In genomic region chr1:51421961-51422360, GRCh38 we compare ENCODE assay signal across 8 cellular contexts.
DNase-seq lines count a peak whose midpoint lies in the region; ATAC-seq and TF ChIP-seq lines count a peak whose summit lies in the region.

No MANE protein-coding gene starts in this region.

- H3K4me1 ChIP-seq in naive thymus-derived CD4-positive, alpha-beta T cell (ENCODE audit: control insufficient read depth in 2 of 2, insufficient read depth in 2 of 2, low read length in 2 of 2): no peaks in the 10 kb centered on the region

- peak; percentile 67 for ATAC-seq in naive thymus-derived CD4-positive, alpha-beta T cell
- ATAC-seq in GM21390 (IDR thresholded peaks at IDR 0.05; ENCODE audit: unreplicated experiment): no peak
- ATAC-seq in HG03097 (IDR thresholded peaks at IDR 0.05; ENCODE audit: low FRiP score, unreplicated experiment): no peak
- no peak for ATAC-seq in GM21360 (IDR thresholded peaks at IDR 0.05; ENCODE audit: unreplicated experiment)

- H3K27ac Mint-ChIP-seq in naive thymus-derived CD4-positive, alpha-beta T cell: no peak overlapping the region

- DNase-seq in DMS53 treated with DMSO at 0.1 percent for 48 hours (lab: John Stamatoyannopoulos, UW; ENCODE audit: unreplicated experiment) (peak; percentile 54), HPDE6-E6E7 (ENCODE audit: extremely low spot score) (peak; percentile 34), RPMI7951 (ENCODE audit: low read depth) (peak; percentile 61), erythroblast (lab: John Stamatoyannopoulos, UW) (peak; percentile 55 to 67)
- DNase-seq in naive thymus-derived CD4-positive, alpha-beta T cell: peak in 6 of 9 donors; percentile 16 to 47 (median 24)

- no peak overlapping the region for H3K4me3 ChIP-seq in naive thymus-derived CD4-positive, alpha-beta T cell (ENCODE audit: low read length)

- intact Hi-C loops in naive thymus-derived CD4-positive, alpha-beta T cell (cut with micrococcal nuclease): no loop called here

- H3K9me3 ChIP-seq in naive thymus-derived CD4-positive, alpha-beta T cell (ENCODE audit: control insufficient read depth in 2 of 3, low read length in 3 of 3): no peaks in the 10 kb centered on the region

- peaks cover 0 to 6% (median 0%) of the 10 kb centered on the region in 3 experiments for H3K36me3 ChIP-seq in naive thymus-derived CD4-positive, alpha-beta T cell (ENCODE audit: control insufficient read depth in 2 of 3, insufficient read depth in 3 of 3, low read length in 3 of 3)

- H3K4me3 Mint-ChIP-seq in naive thymus-derived CD4-positive, alpha-beta T cell: no peak overlapping the region

- peaks cover 0 to 19% (median 8%) of the 10 kb centered on the region in 7 donors for H3K4me1 Mint-ChIP-seq in naive thymus-derived CD4-positive, alpha-beta T cell

- no peaks in the 10 kb centered on the region for H3K9me3 Mint-ChIP-seq in naive thymus-derived CD4-positive, alpha-beta T cell

- CTCF ChIA-PET in naive thymus-derived CD4-positive, alpha-beta T cell (lab: Charles Lee): interaction anchor here (0.7 kb wide), 1 partner anchor 199 kb away, joined by 3 read pairs; no protein-coding TSS in a partner anchor

- H3K36me3 Mint-ChIP-seq in naive thymus-derived CD4-positive, alpha-beta T cell: peaks cover 17 to 63% (median 52%) of the 10 kb centered on the region in 5 donors

- POLR2A ChIA-PET in naive thymus-derived CD4-positive, alpha-beta T cell (lab: Charles Lee): interaction anchor here (0.9 kb wide), 1 partner anchor 11 kb away, joined by 3 read pairs; no protein-coding TSS in a partner anchor

- no peaks in the 10 kb centered on the region for H3K27me3 ChIP-seq in naive thymus-derived CD4-positive, alpha-beta T cell (ENCODE audit: control insufficient read depth in 2 of 2, insufficient read depth in 2 of 2, low read length in 2 of 2)

- TF ChIP-seq POLR2A in erythroblast (IDR thresholded peaks at IDR 0.05; ENCODE audit: low read length): no peak

- no peak overlapping the region for H3K27ac ChIP-seq in naive thymus-derived CD4-positive, alpha-beta T cell (ENCODE audit: low read depth, low read length)

- H3K27me3 Mint-ChIP-seq in naive thymus-derived CD4-positive, alpha-beta T cell: no peaks in the 10 kb centered on the region
